Comparison of ENCODE assay signal across 9 cellular contexts in the genomic region with DNA sequence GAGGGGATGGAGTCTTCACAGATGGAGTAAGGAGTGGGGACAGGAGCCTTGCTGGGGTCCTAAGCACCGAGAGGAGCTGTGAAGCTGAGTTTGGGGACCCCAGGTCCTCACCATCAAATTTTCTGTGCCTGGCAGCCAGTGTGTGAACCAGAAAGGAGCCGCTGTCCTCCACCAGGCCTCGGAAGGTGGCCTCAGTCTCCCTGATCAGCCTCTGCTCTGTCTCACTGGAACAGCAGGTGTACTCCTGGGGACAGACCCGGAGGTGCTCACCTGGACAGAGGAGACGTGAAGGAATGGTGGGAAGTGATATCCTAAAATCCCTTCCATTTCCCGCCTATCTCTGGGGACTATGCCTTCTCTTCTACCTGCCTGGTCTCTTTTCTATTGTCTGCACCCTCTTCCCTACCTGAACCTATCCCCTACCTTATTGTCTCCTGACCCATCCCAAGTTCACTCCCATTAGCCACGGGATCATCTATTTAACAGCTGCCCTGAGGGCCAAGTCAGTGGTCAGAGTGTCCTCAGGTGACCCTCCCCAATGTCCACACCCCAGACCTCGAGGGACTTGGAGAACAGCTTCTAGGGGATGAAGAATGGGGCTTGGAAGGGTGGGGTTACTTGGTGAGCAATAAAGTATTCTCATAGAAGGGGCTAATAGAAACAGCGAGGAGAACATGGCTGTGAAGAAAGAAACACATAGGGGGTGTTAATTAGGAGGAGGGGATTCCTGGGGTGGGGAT. TPM values are rescaled to one million over a fixed set of nuclear protein-coding genes. Genes with fewer than 3 reads are reported as not detected.
DNase-seq lines count a peak whose midpoint lies in the region; ATAC-seq and TF ChIP-seq lines count a peak whose summit lies in the region.
"Had no signal": no experiment of that assay in that cellular context is flagged by ENCODE, and none has a peak within 500 bp of the region (broad histone marks: within the 10 kb centered on the region; RNA-seq: fewer than 3 reads in every experiment).

No MANE protein-coding gene starts in this region.

- CTCF ChIA-PET in Caco-2 (lab: Charles Lee), result interaction anchor here (0.6 to 1.0 kb wide), 2 partner anchors 12 to 44 kb away, joined by 4 read pairs; no protein-coding TSS in a partner anchor

- peaks cover 4% of the 10 kb centered on the region for H3K4me1 ChIP-seq in Caco-2

- H2AFZ ChIP-seq in neural cell (ENCODE audit: low read depth, low read length), result peak overlapping the region; percentile 44

- no peaks in the 10 kb centered on the region for H3K9me2 ChIP-seq in neural cell (ENCODE audit: insufficient read depth, low read length)

- peaks cover 7% of the 10 kb centered on the region for H3K36me3 Mint-ChIP-seq in Caco-2 (ENCODE audit: insufficient read depth, unreplicated experiment)
- H3K36me3 Mint-ChIP-seq in central memory CD8-positive, alpha-beta T cell (ENCODE audit: insufficient read depth), result peaks cover 3% of the 10 kb centered on the region

- H3K36me3 ChIP-seq in Caco-2 (ENCODE audit: control insufficient read depth, insufficient read depth, low read length), result no peaks in the 10 kb centered on the region
- H3K36me3 ChIP-seq in neural cell (ENCODE audit: insufficient read depth, low read length), result no peaks in the 10 kb centered on the region
- H3K36me3 ChIP-seq: right atrium auricular region had no signal

- intact Hi-C loops in Caco-2 (cut with micrococcal nuclease; ENCODE audit: unreplicated experiment), result no loop called here

- no peak for TF ChIP-seq RAD21 in neural cell (conservative IDR thresholded peaks at IDR 0.05)

- H3K4me2 ChIP-seq in neural cell (ENCODE audit: low read length), result peak overlapping the region; percentile 100

- H3K4me3 Mint-ChIP-seq in Caco-2 (ENCODE audit: unreplicated experiment), result peak overlapping the region; percentile 78
- peak overlapping the region; percentile 69 for H3K4me3 Mint-ChIP-seq in central memory CD8-positive, alpha-beta T cell

- H3F3A ChIP-seq in neural cell (ENCODE audit: insufficient read depth, low read length, poor library complexity, severe bottlenecking), result no peaks in the 10 kb centered on the region

- ATAC-seq in central memory CD8-positive, alpha-beta T cell (replicated peaks; ENCODE audit: extremely low read depth, poor library complexity, severe bottlenecking), result no peak
- ATAC-seq in HG03025 (IDR thresholded peaks at IDR 0.05; ENCODE audit: low FRiP score, unreplicated experiment) (no peak), GM21786 (IDR thresholded peaks at IDR 0.05; ENCODE audit: unreplicated experiment) (no peak), GM19455 (IDR thresholded peaks at IDR 0.05; ENCODE audit: unreplicated experiment) (no peak)

- peaks cover 13% of the 10 kb centered on the region for H3K4me1 Mint-ChIP-seq in Caco-2 (ENCODE audit: low read depth, unreplicated experiment)
- peaks cover 33% of the 10 kb centered on the region for H3K4me1 Mint-ChIP-seq in central memory CD8-positive, alpha-beta T cell

- peak overlapping the region; percentile 99 for H3K9ac ChIP-seq in neural cell (ENCODE audit: low read length)

- no peak for TF ChIP-seq EP300 in neural cell (conservative IDR thresholded peaks at IDR 0.05; ENCODE audit: poor library complexity, severe bottlenecking)

- TF ChIP-seq CTCF in Caco-2 (IDR thresholded peaks at IDR 0.05; ENCODE audit: insufficient read depth in 1 of 2, low read depth in 1 of 2, low read length in 1 of 2, severe bottlenecking in 1 of 2, unreplicated experiment in 1 of 2), result no peak
- TF ChIP-seq CTCF in LNCaP clone FGC (IDR thresholded peaks at IDR 0.05; ENCODE audit: control insufficient read depth, extremely low read depth, insufficient read depth), result no peak
- TF ChIP-seq CTCF in neural cell (IDR thresholded peaks at IDR 0.05; ENCODE audit: poor library complexity, severe bottlenecking), result no peak

- peak overlapping the region; percentile 41 for H3K4me3 ChIP-seq in Caco-2 (ENCODE audit: low read depth, low read length)
- H3K4me3 ChIP-seq in LNCaP clone FGC (ENCODE audit: low read depth, low read length), result peak overlapping the region; percentile 93
- H3K4me3 ChIP-seq in neural cell (ENCODE audit: low read length), result peak overlapping the region; percentile 88

- no peaks in the 10 kb centered on the region for H4K20me1 ChIP-seq in neural cell (ENCODE audit: insufficient read depth)

- no peak overlapping the region for H3K27ac Mint-ChIP-seq in Caco-2 (ENCODE audit: unreplicated experiment)
- no peak overlapping the region for H3K27ac Mint-ChIP-seq in central memory CD8-positive, alpha-beta T cell (ENCODE audit: low read depth)

- H3K27ac ChIP-seq in neural cell (ENCODE audit: low read length), result peak overlapping the region; percentile 88

- H3K9me3 ChIP-seq in Caco-2, result no peaks in the 10 kb centered on the region
- H3K9me3 ChIP-seq in neural cell (ENCODE audit: low read length), result no peaks in the 10 kb centered on the region
- H3K9me3 ChIP-seq: right atrium auricular region had no signal

- POLR2A ChIA-PET in Caco-2 (lab: Charles Lee), result no interaction called here

- no peaks in the 10 kb centered on the region for H3K27me3 Mint-ChIP-seq in Caco-2 (ENCODE audit: insufficient read depth, unreplicated experiment)
- no peaks in the 10 kb centered on the region for H3K27me3 Mint-ChIP-seq in central memory CD8-positive, alpha-beta T cell

- H3K79me2 ChIP-seq in neural cell (replicated peaks; ENCODE audit: insufficient read depth, low read length), result peaks cover 22% of the 10 kb centered on the region

- no peaks in the 10 kb centered on the region for H3K9me3 Mint-ChIP-seq in Caco-2 (ENCODE audit: unreplicated experiment)
- H3K9me3 Mint-ChIP-seq in central memory CD8-positive, alpha-beta T cell, result peaks cover 4% of the 10 kb centered on the region

- BruUV-seq in Caco-2 (replicated peaks; lab: Mats Ljungman, UMichigan), result TSS peak; percentile 48

- H3K27me3 ChIP-seq in Caco-2 (replicated peaks; ENCODE audit: control insufficient read depth, insufficient read depth, low read length) (no peaks in the 10 kb centered on the region), neural cell (ENCODE audit: insufficient read depth, low read depth, low read length) (no peaks in the 10 kb centered on the region)

- DNase-seq in Caco-2 (no peak), LNCaP clone FGC (ENCODE audit: low read depth) (no peak)
- no peak for DNase-seq in central memory CD8-positive, alpha-beta T cell (ENCODE audit: low spot score in 2 of 2)
- DNase-seq in stimulated activated naive CD4-positive, alpha-beta T cell (lab: John Stamatoyannopoulos, UW), result no peak

TF ChIP-seq in neural cell, 6 proteins besides CTCF, POLR2A, EP300 and RAD21:
- no peak for TF ChIP-seq POLR2AphosphoS5 (IDR thresholded peaks at IDR 0.05)
- TF ChIP-seq, protein P1, sequence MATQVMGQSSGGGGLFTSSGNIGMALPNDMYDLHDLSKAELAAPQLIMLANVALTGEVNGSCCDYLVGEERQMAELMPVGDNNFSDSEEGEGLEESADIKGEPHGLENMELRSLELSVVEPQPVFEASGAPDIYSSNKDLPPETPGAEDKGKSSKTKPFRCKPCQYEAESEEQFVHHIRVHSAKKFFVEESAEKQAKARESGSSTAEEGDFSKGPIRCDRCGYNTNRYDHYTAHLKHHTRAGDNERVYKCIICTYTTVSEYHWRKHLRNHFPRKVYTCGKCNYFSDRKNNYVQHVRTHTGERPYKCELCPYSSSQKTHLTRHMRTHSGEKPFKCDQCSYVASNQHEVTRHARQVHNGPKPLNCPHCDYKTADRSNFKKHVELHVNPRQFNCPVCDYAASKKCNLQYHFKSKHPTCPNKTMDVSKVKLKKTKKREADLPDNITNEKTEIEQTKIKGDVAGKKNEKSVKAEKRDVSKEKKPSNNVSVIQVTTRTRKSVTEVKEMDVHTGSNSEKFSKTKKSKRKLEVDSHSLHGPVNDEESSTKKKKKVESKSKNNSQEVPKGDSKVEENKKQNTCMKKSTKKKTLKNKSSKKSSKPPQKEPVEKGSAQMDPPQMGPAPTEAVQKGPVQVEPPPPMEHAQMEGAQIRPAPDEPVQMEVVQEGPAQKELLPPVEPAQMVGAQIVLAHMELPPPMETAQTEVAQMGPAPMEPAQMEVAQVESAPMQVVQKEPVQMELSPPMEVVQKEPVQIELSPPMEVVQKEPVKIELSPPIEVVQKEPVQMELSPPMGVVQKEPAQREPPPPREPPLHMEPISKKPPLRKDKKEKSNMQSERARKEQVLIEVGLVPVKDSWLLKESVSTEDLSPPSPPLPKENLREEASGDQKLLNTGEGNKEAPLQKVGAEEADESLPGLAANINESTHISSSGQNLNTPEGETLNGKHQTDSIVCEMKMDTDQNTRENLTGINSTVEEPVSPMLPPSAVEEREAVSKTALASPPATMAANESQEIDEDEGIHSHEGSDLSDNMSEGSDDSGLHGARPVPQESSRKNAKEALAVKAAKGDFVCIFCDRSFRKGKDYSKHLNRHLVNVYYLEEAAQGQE (IDR thresholded peaks at IDR 0.05; ENCODE audit: borderline replicate concordance), result no peak
- no peak for TF ChIP-seq MXI1 (conservative IDR thresholded peaks at IDR 0.05; ENCODE audit: poor library complexity, severe bottlenecking)
- TF ChIP-seq SMC3 (conservative IDR thresholded peaks at IDR 0.05; ENCODE audit: poor library complexity), result no peak
- no peak for TF ChIP-seq EZH2 (IDR thresholded peaks at IDR 0.05; ENCODE audit: borderline replicate concordance, insufficient read depth, low read length, poor library complexity, severe bottlenecking)
- no peak for TF ChIP-seq TAF1 (IDR thresholded peaks at IDR 0.05; ENCODE audit: low read depth)
TF ChIP-seq in neural cell: peak in this region for 0.

RNA-seq across cellular contexts. Expression of a gene that starts 0.9 kb away (rescaled TPM):
- 5.0 and 9.7 TPM in 2 replicates for total RNA-seq in Caco-2 (2022)
- 506 and 594 TPM in 2 replicates for polyA plus RNA-seq in neural cell
- 299 and 343 TPM in 2 replicates for polyA minus RNA-seq in neural cell

RNA-seq across cellular contexts. Expression of a gene that starts 1.5 kb away (rescaled TPM):
- 1.3 TPM in 2 replicates for total RNA-seq in Caco-2 (2022)
- polyA plus RNA-seq in neural cell, result 0.64 TPM in 1 of 2 replicates, not detected in the other
- polyA minus RNA-seq in neural cell, result 1.5 TPM in 1 of 2 replicates, not detected in the other
- total RNA-seq: right atrium auricular region had no signal

RNA-seq across cellular contexts. Expression of a gene that starts 7.8 kb away (rescaled TPM):
- 0.56 and 0.88 TPM in 2 replicates for total RNA-seq in Caco-2 (2022)
- polyA plus RNA-seq in neural cell, result 47.0 and 58.7 TPM in 2 replicates
- 19.5 and 21.1 TPM in 2 replicates for polyA minus RNA-seq in neural cell

RNA-seq across cellular contexts. Expression of a gene that starts 17.7 kb away (rescaled TPM):
- total RNA-seq in Caco-2 (2022), result 23.2 and 23.5 TPM in 2 replicates
- polyA plus RNA-seq in neural cell, result 26.7 and 43.5 TPM in 2 replicates
- polyA minus RNA-seq in neural cell, result 12.0 and 17.3 TPM in 2 replicates

RNA-seq across cellular contexts. Expression of a gene that starts 27.5 kb away (rescaled TPM):
- total RNA-seq in Caco-2 (2022), result 107 and 110 TPM in 2 replicates
- polyA plus RNA-seq in neural cell, result 331 and 333 TPM in 2 replicates
- 50.2 and 51.2 TPM in 2 replicates for polyA minus RNA-seq in neural cell

Comparison
In these comparisons a context has a peak if more than half of its experiments do, and no peak if none do; other contexts are left out.
1. H3K4me3 ChIP-seq: peak in every context shown above with its lines; median percentile 93 in LNCaP clone FGC; 88 in neural cell; 41 in Caco-2.